9 cellular contexts compared by ENCODE assay signal in the genomic region with DNA sequence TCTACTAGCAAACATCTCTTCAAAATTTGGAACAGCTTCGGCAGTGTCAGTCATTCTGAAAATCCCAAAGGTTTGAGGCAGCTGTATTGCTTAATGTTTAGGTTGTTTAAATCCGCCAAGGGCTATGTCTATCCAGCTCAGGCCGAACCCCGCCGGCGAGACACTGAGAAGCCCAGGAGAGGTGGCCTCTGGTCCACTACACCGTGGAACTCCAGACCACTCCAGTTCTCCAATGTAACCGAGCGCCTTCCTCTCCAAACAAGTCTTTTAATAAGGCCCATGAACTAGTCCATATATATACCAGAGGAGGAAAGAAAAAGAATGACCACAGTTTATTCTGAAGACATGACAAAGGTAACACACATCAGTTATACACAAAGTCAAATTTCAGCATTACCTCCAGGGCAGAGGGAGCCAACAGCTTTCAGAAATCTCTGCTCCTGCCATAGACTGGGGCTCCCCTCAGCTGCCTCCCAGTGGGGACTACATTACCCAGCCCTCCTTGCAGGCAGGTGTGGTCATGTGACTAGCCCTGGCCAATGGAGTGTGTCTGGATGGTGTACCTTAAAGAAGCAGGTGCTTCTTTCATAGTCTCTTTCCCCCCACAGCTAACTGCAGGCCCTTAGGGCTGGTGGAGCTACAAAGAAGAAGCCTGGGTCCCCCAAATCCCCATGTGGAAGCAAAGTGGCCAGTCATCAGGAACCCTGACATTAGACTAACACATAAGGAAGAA. TPM values are rescaled to one million over a fixed set of nuclear protein-coding genes. Genes with fewer than 3 reads are reported as not detected.
DNase-seq lines count a peak whose midpoint lies in the region; ATAC-seq and TF ChIP-seq lines count a peak whose summit lies in the region.
"Had no signal": no experiment of that assay in that cellular context is flagged by ENCODE, and none has a peak within 500 bp of the region (broad histone marks: within the 10 kb centered on the region; RNA-seq: fewer than 3 reads in every experiment).

A gene (minus strand): TSS at position 255 of the 733 bp plus-strand sequence. CDS start 201 bp downstream, at position 54.

- H3K27ac Mint-ChIP-seq in CD4-positive, CD25-positive, alpha-beta regulatory T cell: peak within 1 kb of the TSS in 1 of 3 donors; percentile 60

- TF ChIP-seq CTCF in RWPE2 (IDR thresholded peaks at IDR 0.05; ENCODE audit: poor library complexity, severe bottlenecking): no peak

- ATAC-seq in CD4-positive, CD25-positive, alpha-beta regulatory T cell (ENCODE audit: low read depth in 2 of 2): peak; percentile 71 to 87
- ATAC-seq in GM18909 (IDR thresholded peaks at IDR 0.05; ENCODE audit: poor library complexity, unreplicated experiment) (peak; percentile 71), HG03039 (IDR thresholded peaks at IDR 0.05; ENCODE audit: unreplicated experiment) (peak; percentile 71), RWPE2 (ENCODE audit: low read depth) (peak; percentile 93)

- no peak within 1 kb of the TSS for H3K4me3 ChIP-seq in CD4-positive, CD25-positive, alpha-beta regulatory T cell (ENCODE audit: low read depth, low read length)
- H3K4me3 ChIP-seq in RWPE2 (ENCODE audit: severe bottlenecking): no peak within 1 kb of the TSS
- H3K4me3 ChIP-seq: cardiac muscle cell had no signal

- H3K4me1 Mint-ChIP-seq in CD4-positive, CD25-positive, alpha-beta regulatory T cell: peaks cover 0 to 18% (median 13%) of the 10 kb centered on the region in 4 donors

- H3K4me3 Mint-ChIP-seq in CD4-positive, CD25-positive, alpha-beta regulatory T cell: no peak within 1 kb of the TSS

- peak; percentile 26 to 76 (median 41) for DNase-seq in CD4-positive, CD25-positive, alpha-beta regulatory T cell
- no peak for DNase-seq in RWPE2 (ENCODE audit: low spot score)
- DNase-seq in cerebellar nuclear complex (lab: John Stamatoyannopoulos, UW): peak; percentile 22 to 60
- DNase-seq in stimulated activated CD4-positive, alpha-beta T cell treated with anti-CD3 and anti-CD28 coated beads, Interleukin-4, amount 100 ng/mL, for 48 hours (ENCODE audit: low read depth in 2 of 2): peak; percentile 15 to 19
- no peak for DNase-seq in amygdala (lab: John Stamatoyannopoulos, UW)
- no peak for DNase-seq in foreskin melanocyte

- no peaks in the 10 kb centered on the region for H3K9me3 Mint-ChIP-seq in CD4-positive, CD25-positive, alpha-beta regulatory T cell

- H3K36me3 Mint-ChIP-seq in CD4-positive, CD25-positive, alpha-beta regulatory T cell: no peaks in the 10 kb centered on the region

- H3K4me1 ChIP-seq in CD4-positive, CD25-positive, alpha-beta regulatory T cell (ENCODE audit: control insufficient read depth, insufficient read depth, low read length, poor library complexity, severe bottlenecking): no peaks in the 10 kb centered on the region
- peaks cover 16% of the 10 kb centered on the region for H3K4me1 ChIP-seq in RWPE2 (ENCODE audit: insufficient read depth, poor library complexity, severe bottlenecking)

- no peaks in the 10 kb centered on the region for H3K9me3 ChIP-seq in CD4-positive, CD25-positive, alpha-beta regulatory T cell (ENCODE audit: control insufficient read depth in 2 of 2, low read length in 2 of 2)
- no peaks in the 10 kb centered on the region for H3K9me3 ChIP-seq in RWPE2 (ENCODE audit: severe bottlenecking)

- H3K27me3 Mint-ChIP-seq in CD4-positive, CD25-positive, alpha-beta regulatory T cell: peaks cover 4% of the 10 kb centered on the region

- no peaks in the 10 kb centered on the region for H3K27me3 ChIP-seq in CD4-positive, CD25-positive, alpha-beta regulatory T cell (ENCODE audit: control insufficient read depth, insufficient read depth, low read length)
- H3K27me3 ChIP-seq in RWPE2 (ENCODE audit: insufficient read depth, poor library complexity, severe bottlenecking): no peaks in the 10 kb centered on the region
- H3K27me3 ChIP-seq: cardiac muscle cell had no signal

- H3K27ac ChIP-seq in CD4-positive, CD25-positive, alpha-beta regulatory T cell (ENCODE audit: insufficient read depth, low read length, poor library complexity, severe bottlenecking): no peak within 1 kb of the TSS
- H3K27ac ChIP-seq in RWPE2 (ENCODE audit: poor library complexity, severe bottlenecking): no peak within 1 kb of the TSS
- H3K27ac ChIP-seq: cardiac muscle cell had no signal

- no peaks in the 10 kb centered on the region for H3K36me3 ChIP-seq in CD4-positive, CD25-positive, alpha-beta regulatory T cell (ENCODE audit: control insufficient read depth, insufficient read depth, low read length)
- H3K36me3 ChIP-seq in RWPE2 (ENCODE audit: low read depth): no peaks in the 10 kb centered on the region
- H3K36me3 ChIP-seq: cardiac muscle cell had no signal

RNA-seq across cellular contexts. Expression of the gene that starts here (rescaled TPM):
- 0.52 TPM for total RNA-seq in CD4-positive, CD25-positive, alpha-beta regulatory T cell
- polyA plus RNA-seq in CD4-positive, CD25-positive, alpha-beta regulatory T cell: under 1 TPM; 0.16 to 0.35 (median 0.30) TPM

Comparison
In these comparisons a context has a peak if more than half of its experiments do, and no peak if none do; other contexts are left out.
1. Peak in DNase-seq and ATAC-seq in CD4-positive, CD25-positive, alpha-beta regulatory T cell; RNA of the gene not detected or under 1 TPM.
2. DNase-seq: peak in cerebellar nuclear complex (2 of 2) and stimulated activated CD4-positive, alpha-beta T cell treated with anti-CD3 and anti-CD28 coated beads, Interleukin-4, amount 100 ng/mL, for 48 hours (2 of 2); none in RWPE2 (single experiment), amygdala (0 of 56) and foreskin melanocyte (single experiment).
3. Peak in every context shown above with its lines, with median percentiles within 50 percentile points of each other: ATAC-seq.